Comparison of ENCODE assay signal across 2 cellular contexts in genomic region chr19:19835560-19836038, GRCh38.
TF ChIP-seq lines count a peak whose summit lies in the region.

No MANE protein-coding gene starts in this region.

TF ChIP-seq in HCT116, 20 proteins besides CTCF, POLR2A, EP300 and RAD21:
- TF ChIP-seq CEBPB (IDR thresholded peaks at IDR 0.05; ENCODE audit: low read depth) (no peak), ZNF274 (IDR thresholded peaks at IDR 0.05; ENCODE audit: low read depth, low read length) (peak; percentile 91)

TF ChIP-seq in K562, 482 proteins besides CTCF, POLR2A, EP300 and RAD21:
- TF ChIP-seq CBFB (CRISPR knock-in tag; IDR thresholded peaks at IDR 0.05) (no peak), ZNF253 (CRISPR knock-in tag; conservative IDR thresholded peaks at IDR 0.05) (no peak), ZNF512 (tag; IDR thresholded peaks at IDR 0.05) (no peak), ZNF639 (CRISPR knock-in tag; conservative IDR thresholded peaks at IDR 0.05 in 1 of 2, IDR thresholded peaks at IDR 0.05 in 1 of 2) (no peak), ATF4 (CRISPR knock-in tag; IDR thresholded peaks at IDR 0.05) (no peak), TRIM28 (IDR thresholded peaks at IDR 0.05) (peak; percentile 62; the same call in 1 of the 2 replicates), TOE1 (IDR thresholded peaks at IDR 0.05; ENCODE audit: borderline replicate concordance) (no peak), TOE1 (CRISPR knock-in tag; IDR thresholded peaks at IDR 0.05; ENCODE audit: borderline replicate concordance, low read depth) (no peak), CLOCK (CRISPR knock-in tag; IDR thresholded peaks at IDR 0.05; ENCODE audit: borderline replicate concordance) (no peak), POLR3A (IDR thresholded peaks at IDR 0.05; ENCODE audit: borderline replicate concordance, extremely low read depth, insufficient read depth, insufficient read length) (no peak), GTF2B (IDR thresholded peaks at IDR 0.05; ENCODE audit: extremely low read depth, insufficient read length) (no peak), TAF15 (IDR thresholded peaks at IDR 0.05; ENCODE audit: low read depth, low read length) (no peak), TEAD2 (tag; IDR thresholded peaks at IDR 0.05) (no peak), ZNF740 (CRISPR knock-in tag; IDR thresholded peaks at IDR 0.05) (no peak), ZNF740 (tag; IDR thresholded peaks at IDR 0.05) (no peak), GTF2F1 (IDR thresholded peaks at IDR 0.05; ENCODE audit: low read depth, low read length) (no peak), GATA2 (CRISPR knock-in tag; IDR thresholded peaks at IDR 0.05) (no peak), ZNF274 (IDR thresholded peaks at IDR 0.05; ENCODE audit: borderline replicate concordance, low read depth, low read length) (peak; percentile 97), RB1 (IDR thresholded peaks at IDR 0.05; ENCODE audit: low read depth) (no peak)
TF ChIP-seq in K562: peak in this region for 2.
